In genomic region chr20:6909608-6910007, GRCh38 we compare ENCODE assay signal across 1 cellular context.
TF ChIP-seq lines count a peak whose summit lies in the region.

No MANE protein-coding gene starts in this region.

TF ChIP-seq in GM23338, 12 proteins besides CTCF, POLR2A, EP300 and RAD21 (continued from another document):
- TF ChIP-seq REST (IDR thresholded peaks at IDR 0.05; ENCODE audit: unreplicated experiment) = no peak
- TF ChIP-seq ETS1 (IDR thresholded peaks at IDR 0.05) = no peak
- no peak for TF ChIP-seq ZNF114 (CRISPR knock-in tag; IDR thresholded peaks at IDR 0.05)
- TF ChIP-seq ZNF331 (CRISPR knock-in tag; IDR thresholded peaks at IDR 0.05; ENCODE audit: low read depth) = no peak
TF ChIP-seq in GM23338: peak in this region for 0.
